In genomic region chr7:71777278-71777677, GRCh38 we compare ENCODE assay signal across 4 cellular contexts.
"Had no signal": no experiment of that assay in that cellular context is flagged by ENCODE, and none has a peak within 500 bp of the region (broad histone marks: within the 10 kb centered on the region; RNA-seq: fewer than 3 reads in every experiment).

No MANE protein-coding gene starts in this region.

- H3K4me3 ChIP-seq: GM23338 had no signal

- H3K4me3 Mint-ChIP-seq: GM23338, H9 had no signal

- ATAC-seq: GM23338 had no signal

- H3K27ac Mint-ChIP-seq: GM23338, H9 had no signal

- DNase-seq: H9, HCEC 1CT, IMR-90 had no signal
